Comparison of ENCODE assay signal across 11 cellular contexts in genomic region chr10:116974442-116975005, GRCh38. TPM values are rescaled to one million over a fixed set of nuclear protein-coding genes. Genes with fewer than 3 reads are reported as not detected.
DNase-seq lines count a peak whose midpoint lies in the region; ATAC-seq, FAIRE-seq and TF ChIP-seq lines count a peak whose summit lies in the region.
"Had no signal": no experiment of that assay in that cellular context is flagged by ENCODE, and none has a peak within 500 bp of the region (broad histone marks: within the 10 kb centered on the region; RNA-seq: fewer than 3 reads in every experiment).

No MANE protein-coding gene starts in this region.

- no peaks in the 10 kb centered on the region for H3K9me1 ChIP-seq in endothelial cell of umbilical vein (replicated peaks; ENCODE audit: control insufficient read depth, extremely low read depth, insufficient read depth, low read length)

- H3K79me2 ChIP-seq in endothelial cell of umbilical vein (ENCODE audit: control insufficient read depth, insufficient read depth, low read length), result peaks cover 13% of the 10 kb centered on the region

- peak; percentile 70 for FAIRE-seq in endothelial cell of umbilical vein (lab: Jason Lieb, UNC)

- H3K27ac ChIP-seq in endothelial cell of umbilical vein (ENCODE audit: insufficient read depth, low read depth, low read length), result peak overlapping the region; percentile 63

- DNase-seq in DMS153 (lab: John Stamatoyannopoulos, UW), result peak; percentile 29
- DNase-seq in DMS153 treated with DMSO at 0.1 percent for 48 hours (lab: John Stamatoyannopoulos, UW; ENCODE audit: unreplicated experiment), result no peak
- peak; percentile 38 for DNase-seq in NOMO-1 treated with DMSO at 0.1 percent for 48 hours (lab: John Stamatoyannopoulos, UW; ENCODE audit: unreplicated experiment)
- peak; percentile 94 for DNase-seq in endothelial cell of umbilical vein (ENCODE audit: low read depth, low spot score)
- DNase-seq in skeletal muscle cell (ENCODE audit: low read depth), result peak; percentile 58
- no peak for DNase-seq in mucosa of descending colon
- DNase-seq: 8988T, KG1, T-helper 1 cell had no signal

- H3K9me3 ChIP-seq in endothelial cell of umbilical vein (replicated peaks; ENCODE audit: control insufficient read depth, insufficient read depth, low read length), result no peaks in the 10 kb centered on the region
- H3K9me3 ChIP-seq in mucosa of descending colon, result no peaks in the 10 kb centered on the region

- no peaks in the 10 kb centered on the region for H4K20me1 ChIP-seq in endothelial cell of umbilical vein (replicated peaks; ENCODE audit: control insufficient read depth, extremely low read depth, insufficient read depth, low read length)

- H3K4me2 ChIP-seq in endothelial cell of umbilical vein (ENCODE audit: insufficient read depth, low read length), result peak overlapping the region; percentile 99

- CTCF ChIA-PET in endothelial cell of umbilical vein (lab: Charles Lee), result interaction anchor here (0.8 to 2.7 kb wide), 10 partner anchors 9 to 200 kb away, joined by 3 to 20 read pairs (median 4); no protein-coding TSS in a partner anchor

- peak overlapping the region; percentile 47 for H3K9ac ChIP-seq in endothelial cell of umbilical vein (replicated peaks; ENCODE audit: extremely low read depth, insufficient read depth, low read length)

- TF ChIP-seq CTCF in endothelial cell of umbilical vein (IDR thresholded peaks at IDR 0.05; ENCODE audit: extremely low read depth in 1 of 2, insufficient read depth in 1 of 2, low read depth in 1 of 2, low read length in 2 of 2), result no peak
- no peak for TF ChIP-seq CTCF in mucosa of descending colon (IDR thresholded peaks at IDR 0.05)

- POLR2A ChIA-PET in endothelial cell of umbilical vein (lab: Charles Lee), result interaction anchor here (0.6 to 0.8 kb wide), 2 partner anchors 30 to 84 kb away, joined by 3 to 4 read pairs; partner anchors contain the start of gene SHTN1

- dilution Hi-C loops in endothelial cell of umbilical vein (cut with MboI; ENCODE audit: extremely low pct_ligation_motif_present, low sequenced_read_pairs), result no loop called here

- peaks cover 20% of the 10 kb centered on the region for H3K4me1 ChIP-seq in endothelial cell of umbilical vein (ENCODE audit: control insufficient read depth, extremely low read depth, insufficient read depth, low read length)
- H3K4me1 ChIP-seq in mucosa of descending colon (ENCODE audit: low read depth), result no peaks in the 10 kb centered on the region

- H3K4me3 ChIP-seq in endothelial cell of umbilical vein (replicated peaks in 1 of 3; ENCODE audit: insufficient read depth in 1 of 3, low read depth in 1 of 3, low read length in 3 of 3) (peak overlapping the region in 2 of 3 experiments; percentile 40 to 54), skeletal muscle cell (ENCODE audit: low read depth, low read length) (no peak overlapping the region), mucosa of descending colon (no peak overlapping the region)

- ATAC-seq in mucosa of descending colon, result no peak
- no peak for ATAC-seq in HG03097 (IDR thresholded peaks at IDR 0.05; ENCODE audit: low FRiP score, unreplicated experiment)
- no peak for ATAC-seq in HG03432 (IDR thresholded peaks at IDR 0.05; ENCODE audit: unreplicated experiment)

- H3K36me3 ChIP-seq in endothelial cell of umbilical vein (ENCODE audit: control insufficient read depth in 2 of 2, extremely low read depth in 1 of 2, insufficient read depth in 2 of 2, low read length in 2 of 2) (peaks cover 0 to 3% of the 10 kb centered on the region in 2 experiments), mucosa of descending colon (ENCODE audit: low read depth) (no peaks in the 10 kb centered on the region)

- peak overlapping the region; percentile 3 for H2AFZ ChIP-seq in endothelial cell of umbilical vein (ENCODE audit: low read depth, low read length)

- no peak for TF ChIP-seq POLR2A in endothelial cell of umbilical vein (IDR thresholded peaks at IDR 0.05; ENCODE audit: low read depth, low read length)

- no peaks in the 10 kb centered on the region for H3K27me3 ChIP-seq in endothelial cell of umbilical vein (ENCODE audit: control insufficient read depth in 2 of 2, insufficient read depth in 2 of 2, low read length in 2 of 2)

- intact Hi-C loops in endothelial cell of umbilical vein (cut with micrococcal nuclease) (loop anchor here (1.0 kb wide), 2 partner anchors 26 to 30 kb away; no protein-coding TSS in a partner anchor), mucosa of descending colon (cut with DNase I, micrococcal nuclease) (no loop called here)

- BruUV-seq in endothelial cell of umbilical vein (replicated peaks; lab: Mats Ljungman, UMichigan), result no TSS peak

TF ChIP-seq in endothelial cell of umbilical vein, 7 proteins besides CTCF, POLR2A, EP300 and RAD21:
- TF ChIP-seq MAX (IDR thresholded peaks at IDR 0.05; ENCODE audit: insufficient read depth, insufficient read length), result no peak
- peak; percentile 94 for TF ChIP-seq JUN (IDR thresholded peaks at IDR 0.05; ENCODE audit: borderline replicate concordance, insufficient read depth, insufficient read length, low read depth)
- TF ChIP-seq EZH2 (IDR thresholded peaks at IDR 0.05; ENCODE audit: borderline replicate concordance, low read depth, low read length, severe bottlenecking), result no peak
- TF ChIP-seq MYC (IDR thresholded peaks at IDR 0.05; ENCODE audit: low read depth, low read length), result no peak
- TF ChIP-seq FOS (IDR thresholded peaks at IDR 0.05; ENCODE audit: borderline replicate concordance, insufficient read depth, low read length), result peak; percentile 97
- peak; percentile 49 for TF ChIP-seq POLR2AphosphoS5 (IDR thresholded peaks at IDR 0.05; ENCODE audit: insufficient read depth, low read depth, low read length)
- peak; percentile 80 for TF ChIP-seq GATA2 (IDR thresholded peaks at IDR 0.05; ENCODE audit: insufficient read depth, insufficient read length, low read depth, low read length)

RNA-seq across cellular contexts. Expression of gene SHTN1, which starts 30.5 kb away (rescaled TPM):
- total RNA-seq in endothelial cell of umbilical vein (29.7 and 36.5 TPM in 2 replicates), mucosa of descending colon (10 to 100 TPM; 17.4 to 33.5 (median 27.9) TPM)
- polyA plus RNA-seq in endothelial cell of umbilical vein, result 4.0 and 4.8 TPM in 2 replicates
- polyA plus RNA-seq in endothelial cell of umbilical vein (2011; cell fraction: cytosol; rRNA removed), result 8.1 and 8.6 TPM in 2 replicates
- polyA plus RNA-seq in endothelial cell of umbilical vein (2011; cell fraction: nucleus; rRNA removed), result 42.9 and 55.6 TPM in 2 replicates
- 21.6 and 23.8 TPM in 2 replicates for polyA plus RNA-seq in endothelial cell of umbilical vein (2012)
- polyA minus RNA-seq in endothelial cell of umbilical vein, result 4.6 and 9.7 TPM in 2 replicates
- polyA minus RNA-seq in endothelial cell of umbilical vein (2011; cell fraction: cytosol; rRNA and poly(A)+ RNA removed), result 6.1 TPM
- polyA minus RNA-seq in endothelial cell of umbilical vein (2011; cell fraction: nucleus; rRNA and poly(A)+ RNA removed), result 21.6 and 28.3 TPM in 2 replicates

Comparison
In these comparisons a context has a peak if more than half of its experiments do, and no peak if none do; other contexts are left out.
1. DNase-seq: peak in DMS153 (single experiment), NOMO-1 treated with DMSO at 0.1 percent for 48 hours (single experiment), endothelial cell of umbilical vein (single experiment) and skeletal muscle cell (single experiment); none in DMS153 treated with DMSO at 0.1 percent for 48 hours (single experiment) and mucosa of descending colon (0 of 3).
2. H3K4me3 ChIP-seq: peak in endothelial cell of umbilical vein (2 of 3); none in skeletal muscle cell (single experiment) and mucosa of descending colon (single experiment).